ENCODE assay signal across 21 cellular contexts in the genomic region with DNA sequence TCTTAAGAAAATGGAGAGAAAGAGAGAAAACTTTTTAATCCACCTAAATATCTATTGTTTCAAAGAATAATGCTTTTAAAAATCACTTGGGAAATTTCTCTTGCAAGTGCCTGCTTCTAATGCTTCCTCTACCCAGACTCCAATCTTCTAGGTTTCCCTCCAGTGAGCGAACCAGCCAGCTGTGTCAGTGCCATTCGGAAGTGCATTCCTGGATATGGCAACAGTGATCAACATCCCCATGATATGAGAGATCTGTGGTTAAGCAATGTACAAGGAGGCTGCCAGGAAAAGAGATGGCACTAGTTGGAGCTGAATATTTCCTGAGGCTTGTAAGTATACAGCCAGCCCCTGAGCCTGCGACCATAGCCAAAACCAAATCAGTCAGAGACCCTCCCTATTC. TPM values are rescaled to one million over a fixed set of nuclear protein-coding genes. Genes with fewer than 3 reads are reported as not detected.
DNase-seq lines count a peak whose midpoint lies in the region; ATAC-seq and FAIRE-seq lines count a peak whose summit lies in the region.
"Had no signal": no experiment of that assay in that cellular context is flagged by ENCODE, and none has a peak within 500 bp of the region (broad histone marks: within the 10 kb centered on the region; RNA-seq: fewer than 3 reads in every experiment).

No MANE protein-coding gene starts in this region.

- FAIRE-seq in RCC 7860 (lab: Jason Lieb, UNC): peak; percentile 17
- FAIRE-seq: H54, K562 had no signal

- ATAC-seq in esophagus mucosa (no peak), HG03521 (IDR thresholded peaks at IDR 0.05; ENCODE audit: unreplicated experiment) (no peak), GM21360 (IDR thresholded peaks at IDR 0.05; ENCODE audit: unreplicated experiment) (no peak)
- ATAC-seq: K562, Right ventricle myocardium inferior had no signal

- DNase-seq in Daoy (ENCODE audit: low read depth) (peak; percentile 33), RCC 7860 (ENCODE audit: low spot score) (peak; percentile 15), glomerular visceral epithelial cell (ENCODE audit: extremely low spot score) (peak; percentile 66), renal cortical epithelial cell (ENCODE audit: low read depth) (peak; percentile 93), NCI-H2029 treated with DMSO at 0.1 percent for 48 hours (lab: John Stamatoyannopoulos, UW) (no peak)
- DNase-seq: CD4-positive, alpha-beta T cell; DND-41; NCI-H1092 treated with DMSO at 0.1 percent for 48 hours; NCI-H1694; NCI-H446; NCI-H774; SK-N-SH had no signal

RNA-seq across cellular contexts. Expression of gene KCNMB2, which starts 53.3 kb away (rescaled TPM):
- 0.06 TPM in 1 of 2 replicates, not detected in the other for total RNA-seq in Daoy (2014; rRNA removed; shearing (Covaris generic))
- total RNA-seq in renal cortical epithelial cell (not detected in 2 replicates), esophagus mucosa (not detected)
- total RNA-seq: A673; B cell; CD4-positive, alpha-beta T cell; K562; PC-9 had no signal
